Comparison of ENCODE assay signal across 9 cellular contexts in genomic region chr12:56720696-56721615, GRCh38. TPM values are rescaled to one million over a fixed set of nuclear protein-coding genes. Genes with fewer than 3 reads are reported as not detected.
DNase-seq lines count a peak whose midpoint lies in the region; ATAC-seq and TF ChIP-seq lines count a peak whose summit lies in the region.
"Had no signal": no experiment of that assay in that cellular context is flagged by ENCODE, and none has a peak within 500 bp of the region (broad histone marks: within the 10 kb centered on the region; RNA-seq: fewer than 3 reads in every experiment).

No MANE protein-coding gene starts in this region.

- CTCF ChIA-PET in PC-3 (lab: Charles Lee): no interaction called here

- H3K79me2 ChIP-seq in PC-3 (ENCODE audit: low read length): peaks cover 89% of the 10 kb centered on the region

- TF ChIP-seq CTCF in PC-3 (conservative IDR thresholded peaks at IDR 0.05; ENCODE audit: low read depth, low read length) (no peak), epithelial cell of esophagus (IDR thresholded peaks at IDR 0.05; ENCODE audit: insufficient read depth, low read depth, low read length, missing control alignments) (no peak), left lung (IDR thresholded peaks at IDR 0.05) (no peak)

- H4K20me1 ChIP-seq in PC-3 (ENCODE audit: low read length): peaks cover 72% of the 10 kb centered on the region

- H3K9me3 ChIP-seq in PC-3 (ENCODE audit: low read length): no peaks in the 10 kb centered on the region
- no peaks in the 10 kb centered on the region for H3K9me3 ChIP-seq in skeletal muscle tissue (ENCODE audit: control insufficient read depth in 3 of 3, low read length in 3 of 3)
- no peaks in the 10 kb centered on the region for H3K9me3 ChIP-seq in left lung

- peak overlapping the region; percentile 98 for H3K4me2 ChIP-seq in PC-3 (ENCODE audit: low read length)

- intact Hi-C loops in PC-3 (cut with micrococcal nuclease): no loop called here
- intact Hi-C loops in left lung (cut with DNase I): no loop called here

- H3K27ac ChIP-seq in PC-3 (ENCODE audit: low read length) (peak overlapping the region; percentile 37; the same call in 1 of the 2 replicates), skeletal muscle tissue (ENCODE audit: low read depth, low read length) (peak overlapping the region; percentile 98), left lung (peak overlapping the region in 1 of 2 donors; percentile 83)

- BruUV-seq in PC-3 (replicated peaks; lab: Mats Ljungman, UMichigan): no TSS peak

- H2AFZ ChIP-seq in PC-3 (ENCODE audit: low read length): no peak overlapping the region

- no peaks in the 10 kb centered on the region for H3K9me2 ChIP-seq in PC-3 (replicated peaks; ENCODE audit: low read length)

- peaks cover 61% of the 10 kb centered on the region for H3K36me3 ChIP-seq in PC-3 (ENCODE audit: low read depth, low read length)
- peaks cover 20 to 27% (median 25%) of the 10 kb centered on the region in 3 donors for H3K36me3 ChIP-seq in skeletal muscle tissue (ENCODE audit: control insufficient read depth in 3 of 3, insufficient read depth in 3 of 3, low read length in 3 of 3)
- peaks cover 0 to 42% of the 10 kb centered on the region in 2 donors for H3K36me3 ChIP-seq in left lung

- H3K9ac ChIP-seq in PC-3 (ENCODE audit: low read length): no peak overlapping the region
- peak overlapping the region; percentile 10 to 49 (median 39) for H3K9ac ChIP-seq in skeletal muscle tissue (ENCODE audit: low read depth in 1 of 3, low read length in 3 of 3)

- ATAC-seq in PC-3: no peak
- no peak for ATAC-seq in left lung

- H3K4me1 ChIP-seq in PC-3 (ENCODE audit: insufficient read depth, low read length) (peaks cover 37% of the 10 kb centered on the region), skeletal muscle tissue (ENCODE audit: control insufficient read depth in 3 of 3, insufficient read depth in 3 of 3, low read length in 3 of 3) (peaks cover 62 to 66% (median 64%) of the 10 kb centered on the region in 3 donors), left lung (peaks cover 17 to 77% of the 10 kb centered on the region in 2 donors)

- POLR2A ChIA-PET in PC-3 (lab: Charles Lee; ENCODE audit: unreplicated experiment): no interaction called here

- no peaks in the 10 kb centered on the region for H3F3A ChIP-seq in PC-3 (ENCODE audit: low read length, unreplicated experiment)

- H3K4me3 ChIP-seq in PC-3 (ENCODE audit: low read length) (peak overlapping the region; percentile 88), epithelial cell of esophagus (ENCODE audit: low read length) (peak overlapping the region; percentile 23), skeletal muscle tissue (ENCODE audit: low read length in 3 of 3) (peak overlapping the region in 2 of 3 donors; percentile 29 to 35), left lung (peak overlapping the region in 1 of 2 donors; percentile 71)

- DNase-seq in SIG-M5 treated with dmso at 0.1 percent for 504 hours (lab: John Stamatoyannopoulos, UW; ENCODE audit: unreplicated experiment): peak; percentile 63
- no peak for DNase-seq in SIG-M5 (lab: John Stamatoyannopoulos, UW)
- no peak for DNase-seq in PC-3
- no peak for DNase-seq in epithelial cell of esophagus (ENCODE audit: low read depth)
- DNase-seq in NAMALWA (ENCODE audit: low spot score): no peak
- DNase-seq in iPS-NIHi11 (ENCODE audit: low spot score): no peak
- no peak for DNase-seq in left lung
- DNase-seq: NCI-H1436 had no signal

- H3K27me3 ChIP-seq in PC-3 (ENCODE audit: low read length) (no peaks in the 10 kb centered on the region), skeletal muscle tissue (ENCODE audit: control insufficient read depth in 3 of 3, insufficient read depth in 3 of 3, low read length in 3 of 3) (no peaks in the 10 kb centered on the region), left lung (no peaks in the 10 kb centered on the region)

RNA-seq across cellular contexts. Expression of gene NACA, which starts 4.1 kb away (rescaled TPM):
- total RNA-seq in PC-3 (2014; rRNA removed): 839 and 1,420 TPM in 2 replicates
- 910 TPM for total RNA-seq in skeletal muscle tissue
- 100 to 1,000 TPM; 531 to 592 TPM for total RNA-seq in left lung

RNA-seq across cellular contexts. Expression of gene PRIM1, which starts 31.2 kb away (rescaled TPM):
- total RNA-seq in PC-3 (2014; rRNA removed) (25.0 and 32.3 TPM in 2 replicates), skeletal muscle tissue (14.6 TPM), left lung (10 to 100 TPM in 1 of 2 donors, 1 to 10 TPM in 1; 7.2 to 13.6 TPM)

RNA-seq across cellular contexts. Expression of gene PTGES3, which starts 32.9 kb away (rescaled TPM):
- total RNA-seq in PC-3 (2014; rRNA removed) (165 and 172 TPM in 2 replicates), skeletal muscle tissue (85.1 TPM), left lung (100 to 1,000 TPM; 164 to 210 TPM)

RNA-seq across cellular contexts. Expression of gene HSD17B6, which starts 42.2 kb away (rescaled TPM):
- 0.73 TPM in 1 of 2 replicates, not detected in the other for total RNA-seq in PC-3 (2014; rRNA removed)
- total RNA-seq in skeletal muscle tissue: not detected
- total RNA-seq in left lung: 10 to 100 TPM; 40.7 to 63.0 TPM
